In the genomic region with DNA sequence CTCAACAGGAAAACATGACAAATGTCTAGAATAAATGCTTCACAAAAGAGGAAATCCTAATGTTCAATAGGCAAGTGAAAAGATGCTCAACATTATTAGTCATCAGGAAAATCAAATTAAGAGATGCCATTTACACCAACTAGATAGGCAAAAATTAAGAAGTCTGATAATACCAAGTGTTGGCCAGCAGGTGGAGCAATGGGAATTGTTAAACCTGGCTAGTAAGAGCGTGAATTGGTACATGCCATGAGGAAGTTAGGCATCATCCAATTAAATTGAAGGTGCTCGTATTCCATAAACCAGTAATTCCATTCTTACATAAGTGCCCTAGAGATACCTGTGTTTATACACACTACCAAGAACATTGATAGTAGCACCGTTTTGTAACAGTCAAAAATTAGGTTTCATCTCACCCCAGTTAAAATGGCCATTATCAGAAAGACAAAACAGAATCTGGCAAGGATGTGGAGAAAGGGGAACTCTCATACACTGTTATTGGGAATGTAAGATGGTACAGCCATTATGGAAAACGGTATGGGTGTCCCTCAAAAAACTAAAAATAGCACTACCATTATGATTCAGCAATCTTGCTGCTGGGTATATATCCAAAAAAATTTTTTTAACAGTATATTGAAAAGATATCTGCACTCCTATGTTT, we compare ENCODE assay signal across 9 cellular contexts. TPM values are rescaled to one million over a fixed set of nuclear protein-coding genes. Genes with fewer than 3 reads are reported as not detected.
DNase-seq lines count a peak whose midpoint lies in the region; ATAC-seq and TF ChIP-seq lines count a peak whose summit lies in the region.
"Had no signal": no experiment of that assay in that cellular context is flagged by ENCODE, and none has a peak within 500 bp of the region (broad histone marks: within the 10 kb centered on the region; RNA-seq: fewer than 3 reads in every experiment).

No MANE protein-coding gene starts in this region.

- H3K14ac ChIP-seq in IMR-90 (replicated peaks; ENCODE audit: low read depth, low read length), result no peak overlapping the region

- no peaks in the 10 kb centered on the region; the same call in 1 of the 2 replicates for H3K9me1 ChIP-seq in IMR-90 (ENCODE audit: insufficient read depth, low read length)

- H3K36me3 Mint-ChIP-seq in Calu3 (ENCODE audit: insufficient read depth, unreplicated experiment), result no peaks in the 10 kb centered on the region

- DNase-seq in Calu3 (peak; percentile 52), IMR-90 (peak; percentile 77), NOMO-1 treated with DMSO at 0.1 percent for 48 hours (lab: John Stamatoyannopoulos, UW; ENCODE audit: unreplicated experiment) (peak; percentile 58), foreskin melanocyte (peak; percentile 37), prostate gland (ENCODE audit: low spot score) (peak; percentile 27)
- peak; percentile 20 for DNase-seq in activated gamma-delta T cell treated with anti-CD3 and anti-CD28 coated beads, Interleukin-2, amount 50 U/mL, for 16 hours (ENCODE audit: low read depth)

- no peak overlapping the region for H3K18ac ChIP-seq in IMR-90 (ENCODE audit: low read depth, low read length)

- TF ChIP-seq CTCF in Calu3 (IDR thresholded peaks at IDR 0.05; ENCODE audit: unreplicated experiment) (peak; percentile 43), IMR-90 (conservative IDR thresholded peaks at IDR 0.05; ENCODE audit: low read depth, low read length) (peak; percentile 57), prostate gland (IDR thresholded peaks at IDR 0.05) (peak in 3 of 4 experiments; percentile 52 to 60 (median 54))

- H3K4me1 ChIP-seq in IMR-90 (ENCODE audit: control insufficient read depth, insufficient read depth, low read length), result no peaks in the 10 kb centered on the region
- H3K4me1 ChIP-seq in prostate gland (replicated peaks), result no peaks in the 10 kb centered on the region

- no peak overlapping the region for H4K8ac ChIP-seq in IMR-90 (ENCODE audit: low read depth in 2 of 2, low read length in 2 of 2)

- POLR2A ChIA-PET in IMR-90 (lab: Charles Lee; ENCODE audit: unreplicated experiment), result no interaction called here

- dilution Hi-C loops in IMR-90 (cut with HindIII; ENCODE audit: low sequenced_read_pairs, unreplicated experiment), result no loop called here

- H3K4me2 ChIP-seq in IMR-90 (ENCODE audit: low read depth, low read length), result no peak overlapping the region; the same call in 1 of the 2 replicates

- no peaks in the 10 kb centered on the region for H4K20me1 ChIP-seq in IMR-90 (ENCODE audit: insufficient read depth, low read length)

- TF ChIP-seq RAD21 in IMR-90 (IDR thresholded peaks at IDR 0.05; ENCODE audit: low read length), result peak; percentile 49

- H2BK120ac ChIP-seq in IMR-90 (ENCODE audit: low read depth, low read length), result no peak overlapping the region

- no peaks in the 10 kb centered on the region for H3K9me3 Mint-ChIP-seq in Calu3 (ENCODE audit: low read depth, unreplicated experiment)

- no peak overlapping the region for H2AFZ ChIP-seq in IMR-90 (replicated peaks; ENCODE audit: low read length, poor library complexity)

- intact Hi-C loops in Calu3 (cut with micrococcal nuclease; ENCODE audit: unreplicated experiment), result loop anchor here (1.0 to 2.0 kb wide), 2 partner anchors 15 to 38 kb away; a partner anchor contains a TSS
- intact Hi-C loops in IMR-90 (cut with micrococcal nuclease), result loop anchor here (1.0 to 2.0 kb wide), 3 partner anchors 15 to 173 kb away; a partner anchor contains a TSS
- intact Hi-C loops in prostate gland (cut with DNase I), result loop anchor here (2.0 kb wide), 1 partner anchor 39 kb away; no protein-coding TSS in a partner anchor

- no peak overlapping the region for H3K27ac Mint-ChIP-seq in Calu3 (ENCODE audit: unreplicated experiment)

- no peak overlapping the region for H2BK5ac ChIP-seq in IMR-90 (ENCODE audit: low read depth, low read length, poor library complexity, severe bottlenecking)

- no peak overlapping the region for H2AK5ac ChIP-seq in IMR-90 (ENCODE audit: low read depth, low read length)

- WGBS in IMR-90 (ENCODE audit: extremely low coverage in 2 of 2, insufficient read length in 1 of 2), 2 experiments, result no CpG with 5 or more reads among the region's 4 CpGs
- 2% methylated on average over 4 of the region's 4 CpGs for WGBS in prostate gland

- H4K5ac ChIP-seq in IMR-90 (ENCODE audit: low read depth, low read length), result no peak overlapping the region

- H3K4ac ChIP-seq in IMR-90 (ENCODE audit: low read depth, low read length), result no peak overlapping the region

- H3K27ac ChIP-seq in IMR-90 (ENCODE audit: insufficient read depth, low read length) (no peak overlapping the region), prostate gland (no peak overlapping the region)

- H3K23ac ChIP-seq in IMR-90 (ENCODE audit: low read depth, low read length), result no peak overlapping the region

- H3K27me3 Mint-ChIP-seq in Calu3 (ENCODE audit: unreplicated experiment), result peaks cover 64% of the 10 kb centered on the region

- H2AK9ac ChIP-seq in IMR-90 (replicated peaks; ENCODE audit: low read depth, low read length, poor library complexity), result no peak overlapping the region

- no peaks in the 10 kb centered on the region for H3K4me1 Mint-ChIP-seq in Calu3 (ENCODE audit: low read depth, unreplicated experiment)

- H2BK15ac ChIP-seq in IMR-90 (ENCODE audit: low read depth, low read length), result no peak overlapping the region

- no peak overlapping the region for H4K91ac ChIP-seq in IMR-90 (ENCODE audit: insufficient read depth, low read depth, low read length)

- H3K27me3 ChIP-seq in IMR-90 (ENCODE audit: control insufficient read depth, insufficient read depth, low read length) (peaks cover 8% of the 10 kb centered on the region), prostate gland (replicated peaks; ENCODE audit: insufficient read depth) (no peaks in the 10 kb centered on the region)

- H3K36me3 ChIP-seq in IMR-90 (ENCODE audit: control insufficient read depth, insufficient read depth, low read length) (no peaks in the 10 kb centered on the region), prostate gland (no peaks in the 10 kb centered on the region)

- no peak overlapping the region for H3K56ac ChIP-seq in IMR-90 (ENCODE audit: extremely low read depth, insufficient read depth, low read length)

- H3K4me3 ChIP-seq in IMR-90 (ENCODE audit: insufficient read depth, low read depth, low read length), result no peak overlapping the region
- H3K4me3 ChIP-seq in prostate gland, result no peak overlapping the region

- CTCF ChIA-PET in Calu3 (lab: Charles Lee), result no interaction called here
- CTCF ChIA-PET in IMR-90 (lab: Yijun Ruan, JAX), result no interaction called here

- in situ Hi-C loops in IMR-90 (cut with MboI; ENCODE audit: low sequenced_read_pairs), result no loop called here

- H3K79me1 ChIP-seq in IMR-90 (ENCODE audit: low read depth in 1 of 2, low read length in 2 of 2), result no peaks in the 10 kb centered on the region

- no peak overlapping the region for H3K4me3 Mint-ChIP-seq in Calu3 (ENCODE audit: low read depth, unreplicated experiment)

- no peak for TF ChIP-seq POLR2A in IMR-90 (IDR thresholded peaks at IDR 0.05; ENCODE audit: low read depth, low read length)
- TF ChIP-seq POLR2A in prostate gland (IDR thresholded peaks at IDR 0.05), result no peak

- no TSS peak for BruUV-seq in Calu3 (replicated peaks; lab: Mats Ljungman, UMichigan)
- BruUV-seq in IMR-90 (replicated peaks; lab: Mats Ljungman, UMichigan), result no TSS peak

- peak; percentile 92 for ATAC-seq in GM19463 (IDR thresholded peaks at IDR 0.05; ENCODE audit: unreplicated experiment)
- ATAC-seq in IMR-90 (ENCODE audit: low read depth), result peak; percentile 73; the same call in 1 of the 2 replicates
- ATAC-seq in HG02840 (IDR thresholded peaks at IDR 0.05; ENCODE audit: low FRiP score, unreplicated experiment), result no peak

- H3K9ac ChIP-seq in IMR-90 (ENCODE audit: low read depth, low read length), result no peak overlapping the region

- no peaks in the 10 kb centered on the region for H3K9me3 ChIP-seq in IMR-90 (ENCODE audit: control insufficient read depth, insufficient read depth, low read length)
- H3K9me3 ChIP-seq in prostate gland, result no peaks in the 10 kb centered on the region

- no peak overlapping the region for H2BK20ac ChIP-seq in IMR-90 (ENCODE audit: low read depth, low read length)

TF ChIP-seq in IMR-90, 13 proteins besides CTCF, POLR2A, EP300 and RAD21:
- TF ChIP-seq SMC3 (IDR thresholded peaks at IDR 0.05; ENCODE audit: low read depth, low read length), result peak; percentile 46
- no peak for TF ChIP-seq RCOR1 (IDR thresholded peaks at IDR 0.05; ENCODE audit: insufficient replicate concordance, low read length)

RNA-seq across cellular contexts. Expression of a gene that starts 14.0 kb away (rescaled TPM):
- total RNA-seq in Calu3 (2022), result 0.52 and 0.61 TPM in 2 replicates
- total RNA-seq in IMR-90 (2012; rRNA removed), result 0.36 and 0.83 TPM in 2 replicates
- 1.1 and 1.5 TPM in 2 replicates for polyA plus RNA-seq in IMR-90 (2012; rRNA removed)
- polyA plus RNA-seq in IMR-90 (2012; cell fraction: cytosol; rRNA removed), result 0.53 and 0.99 TPM in 2 replicates
- polyA plus RNA-seq in IMR-90 (2012; cell fraction: nucleus; rRNA removed; ENCODE audit: low replicate concordance), result 1.5 and 6.3 TPM in 2 replicates
- 10 to 100 TPM in 1 of 2 donors, under 1 TPM in 1; 0.14 to 17.2 TPM for total RNA-seq in prostate gland

RNA-seq across cellular contexts. Expression of a gene that starts 22.2 kb away (rescaled TPM):
- total RNA-seq in Calu3 (2022), result 4.0 and 4.7 TPM in 2 replicates
- total RNA-seq in IMR-90 (2012; rRNA removed), result 2.0 and 5.8 TPM in 2 replicates
- polyA plus RNA-seq in IMR-90 (2012; rRNA removed), result 1.9 and 2.1 TPM in 2 replicates
- 0.52 and 0.88 TPM in 2 replicates for polyA plus RNA-seq in IMR-90 (2012; cell fraction: cytosol; rRNA removed)
- polyA plus RNA-seq in IMR-90 (2012; cell fraction: nucleus; rRNA removed; ENCODE audit: low replicate concordance), result 1.3 and 7.3 TPM in 2 replicates
- total RNA-seq in prostate gland, result 1 to 10 TPM; 1.2 to 6.4 TPM

RNA-seq across cellular contexts. Expression of a gene that starts 58.5 kb away (rescaled TPM):
- total RNA-seq in Calu3 (2022), result not detected in 2 replicates
- total RNA-seq in IMR-90 (2012; rRNA removed), result not detected in 2 replicates
- not detected in 2 replicates for polyA plus RNA-seq in IMR-90 (2012; rRNA removed)
- not detected in 2 replicates for polyA plus RNA-seq in IMR-90 (2012; cell fraction: cytosol; rRNA removed)
- polyA plus RNA-seq in IMR-90 (2012; cell fraction: nucleus; rRNA removed; ENCODE audit: low replicate concordance), result not detected in 2 replicates
- total RNA-seq in prostate gland, result 1 to 10 TPM in 1 of 2 donors, not detected in 1; 4.2 TPM
- total RNA-seq: subcutaneous adipose tissue had no signal

RNA-seq across cellular contexts. Expression of a gene that starts 58.5 kb away (rescaled TPM):
- total RNA-seq in Calu3 (2022) (5.9 and 6.9 TPM in 2 replicates), IMR-90 (2012; rRNA removed) (5.8 and 5.9 TPM in 2 replicates), prostate gland (10 to 100 TPM; 12.1 to 13.1 TPM)
- 3.7 and 4.4 TPM in 2 replicates for polyA plus RNA-seq in IMR-90 (2012; rRNA removed)
- 2.1 and 2.4 TPM in 2 replicates for polyA plus RNA-seq in IMR-90 (2012; cell fraction: cytosol; rRNA removed)
- 1.5 and 3.2 TPM in 2 replicates for polyA plus RNA-seq in IMR-90 (2012; cell fraction: nucleus; rRNA removed; ENCODE audit: low replicate concordance)

Comparison
In these comparisons a context has a peak if more than half of its experiments do, and no peak if none do; other contexts are left out.
1. DNase-seq: peak in every context shown above with its lines; median percentile 77 in IMR-90; 58 in NOMO-1 treated with DMSO at 0.1 percent for 48 hours; 52 in Calu3; 37 in foreskin melanocyte; 27 in prostate gland; 20 in activated gamma-delta T cell treated with anti-CD3 and anti-CD28 coated beads, Interleukin-2, amount 50 U/mL, for 16 hours.